In genomic region chr5:121967187-121967586, GRCh38 we compare ENCODE assay signal across 13 cellular contexts. TPM values are rescaled to one million over a fixed set of nuclear protein-coding genes. Genes with fewer than 3 reads are reported as not detected.
DNase-seq lines count a peak whose midpoint lies in the region; ATAC-seq, FAIRE-seq and TF ChIP-seq lines count a peak whose summit lies in the region.
"Had no signal": no experiment of that assay in that cellular context is flagged by ENCODE, and none has a peak within 500 bp of the region (broad histone marks: within the 10 kb centered on the region; RNA-seq: fewer than 3 reads in every experiment).

No MANE protein-coding gene starts in this region.

- no peak overlapping the region for H3K27ac Mint-ChIP-seq in brain
- H3K27ac Mint-ChIP-seq: dendritic cell treated with granulocyte-macrophage colony-stimulating factor and Interleukin-4, amounts not matched to agents 40 ng/mL and 50 ng/mL, for 4 days; memory B cell had no signal

- no peak overlapping the region for H3K4me2 ChIP-seq in HepG2 (ENCODE audit: low read depth, low read length)

- H3K9me3 ChIP-seq in HepG2 (ENCODE audit: low read length), result no peaks in the 10 kb centered on the region

- peaks cover 72% of the 10 kb centered on the region for H3K79me2 ChIP-seq in HepG2 (ENCODE audit: insufficient read depth, low read length)

- no peak overlapping the region for H3K27ac ChIP-seq in HepG2 (ENCODE audit: extremely low read length, insufficient read depth, low read length)

- H3K27me3 Mint-ChIP-seq in brain, result peaks cover 7% of the 10 kb centered on the region
- H3K27me3 Mint-ChIP-seq: dendritic cell treated with granulocyte-macrophage colony-stimulating factor and Interleukin-4, amounts not matched to agents 40 ng/mL and 50 ng/mL, for 4 days; memory B cell had no signal

- no peak for FAIRE-seq in HepG2 (lab: Jason Lieb, UNC)
- FAIRE-seq: GM19239 had no signal

- DNase-seq in AG08396 (ENCODE audit: low spot score) (peak; percentile 7), HT-29 (ENCODE audit: low spot score) (peak; percentile 19), HepG2 (ENCODE audit: low spot score) (no peak), epidermal melanocyte (ENCODE audit: insufficient read length, low spot score) (no peak)
- no peak for DNase-seq in NK-92 treated with Interleukin-12 subunit alpha and Interleukin-12 subunit beta, amount 100 ng/mL, for 24 hours (lab: John Stamatoyannopoulos, UW)
- DNase-seq: NCI-H1417 treated with DMSO at 0.1 percent for 48 hours; stimulated activated CD4-positive, alpha-beta T cell treated with anti-CD3 and anti-CD28 coated beads, Interleukin-12 subunit alpha, Interleukin-12 subunit beta, amount 100 ng/mL, for 4 hours had no signal

- intact Hi-C loops in HepG2 (cut with micrococcal nuclease; ENCODE audit: unreplicated experiment), result loop anchor here (1.0 to 5.0 kb wide), 2 partner anchors 134 to 190 kb away; no protein-coding TSS in a partner anchor

- in situ Hi-C loops in HepG2 (cut with HindIII; ENCODE audit: extremely low pct_ligation_motif_present, low pct_unique_long_range_greater_than_20kb), result loop anchor here (10.0 kb wide), 1 partner anchor 138 kb away; no protein-coding TSS in a partner anchor

- 96% methylated on average over 6 of the region's 6 CpGs for WGBS in HepG2 (ENCODE audit: low lambda C conversion rate)

- H3K4me3 Mint-ChIP-seq in brain, result no peak overlapping the region
- H3K4me3 Mint-ChIP-seq: dendritic cell treated with granulocyte-macrophage colony-stimulating factor and Interleukin-4, amounts not matched to agents 40 ng/mL and 50 ng/mL, for 4 days; memory B cell had no signal

- TF ChIP-seq CTCF in brain (conservative IDR thresholded peaks at IDR 0.05), result peak; percentile 61 to 72
- TF ChIP-seq CTCF in HepG2 (CRISPR knock-in tag; IDR thresholded peaks at IDR 0.05), result peak; percentile 20; the same call in 1 of the 2 replicates

- H3K36me3 Mint-ChIP-seq in brain, result peaks cover 17% of the 10 kb centered on the region

- H3K27me3 ChIP-seq in HepG2 (ENCODE audit: control insufficient read depth in 1 of 2, insufficient read depth in 2 of 2, low read length in 2 of 2), result no peaks in the 10 kb centered on the region; a peak in 1 of 5 replicates

- H3K9ac ChIP-seq in HepG2 (ENCODE audit: insufficient read depth, low read depth, low read length), result no peak overlapping the region

- H3K9me3 Mint-ChIP-seq in brain, result peaks cover 0 to 7% (median 4%) of the 10 kb centered on the region in 5 experiments
- H3K9me3 Mint-ChIP-seq: memory B cell had no signal

- POLR2A ChIA-PET in HepG2 (lab: Yijun Ruan, JAX), result no interaction called here

- no TSS peak for BruUV-seq in HepG2 (replicated peaks; lab: Mats Ljungman, UMichigan)

- peaks cover 11% of the 10 kb centered on the region for H3K4me1 ChIP-seq in HepG2 (ENCODE audit: insufficient read depth, low read length)

- no peak for TF ChIP-seq RAD21 in HepG2 (CRISPR knock-in tag; IDR thresholded peaks at IDR 0.05)

- H3K4me1 Mint-ChIP-seq in brain, result peaks cover 44% of the 10 kb centered on the region

- no peaks in the 10 kb centered on the region for H3K36me3 ChIP-seq in HepG2 (replicated peaks in 1 of 2; ENCODE audit: control insufficient read depth in 1 of 2, insufficient read depth in 2 of 2, low read length in 2 of 2)

- no peak overlapping the region for H2AFZ ChIP-seq in HepG2 (ENCODE audit: low read length)

- TF ChIP-seq EP300 in HepG2 (IDR thresholded peaks at IDR 0.05; ENCODE audit: low read depth in 2 of 2, low read length in 2 of 2) (no peak), HepG2 (CRISPR knock-in tag; IDR thresholded peaks at IDR 0.05; ENCODE audit: borderline replicate concordance) (no peak)

- no peaks in the 10 kb centered on the region for H4K20me1 ChIP-seq in HepG2 (ENCODE audit: insufficient read depth, low read length)

- TF ChIP-seq POLR2A in HepG2 (IDR thresholded peaks at IDR 0.05; ENCODE audit: insufficient read depth in 1 of 2, low read depth in 2 of 2, low read length in 2 of 2), result no peak

- ATAC-seq in HepG2, result no peak
- ATAC-seq in GM18858 (IDR thresholded peaks at IDR 0.05; ENCODE audit: unreplicated experiment), result no peak
- ATAC-seq in GM19452 (IDR thresholded peaks at IDR 0.05; ENCODE audit: unreplicated experiment), result no peak

- no peak overlapping the region for H3K4me3 ChIP-seq in HepG2 (replicated peaks in 1 of 3; ENCODE audit: insufficient read depth in 1 of 3, low read depth in 2 of 3, low read length in 3 of 3)

- CTCF ChIA-PET in HepG2 (lab: Yijun Ruan, JAX; ENCODE audit: low intra/inter-chr PET ratio, low total read pairs), result interaction anchor here (1.8 kb wide), 1 partner anchor 134 kb away, joined by 9 read pairs; no protein-coding TSS in a partner anchor

TF ChIP-seq in HepG2, 621 proteins besides CTCF, POLR2A, EP300 and RAD21:
- TF ChIP-seq STAG1 (CRISPR knock-in tag; IDR thresholded peaks at IDR 0.05) (peak; percentile 60), SNAI1 (CRISPR knock-in tag; IDR thresholded peaks at IDR 0.05; ENCODE audit: borderline replicate concordance) (no peak)

RNA-seq across cellular contexts. Expression of gene SRFBP1, which starts 5.4 kb away (rescaled TPM):
- 4.2 and 5.7 TPM in 2 replicates for total RNA-seq in HT-29 (2014; rRNA removed; shearing (Covaris generic))
- polyA plus RNA-seq in brain (ENCODE audit: insufficient read depth, low read depth, low replicate concordance) (1.3 TPM), HepG2 (2011; rRNA removed) (1.5 and 2.1 TPM in 2 replicates)
- 16.4 and 24.7 TPM in 2 replicates for total RNA-seq in HepG2 (2016; rRNA removed; fragmentation: Illumina TruSeq; extraction: Trizol)
- total RNA-seq in HepG2 (2016; cell fraction: cytosol; rRNA removed; fragmentation: Illumina TruSeq; extraction: Trizol; ENCODE audit: low read depth), result 10.4 and 16.2 TPM in 2 replicates
- 16.0 and 25.1 TPM in 2 replicates for total RNA-seq in HepG2 (2016; cell fraction: insoluble cytoplasmic fraction; rRNA removed; fragmentation: Illumina TruSeq; extraction: Trizol)
- total RNA-seq in HepG2 (2016; cell fraction: membrane; rRNA removed; fragmentation: Illumina TruSeq; extraction: Trizol), result 9.5 and 10.5 TPM in 2 replicates
- total RNA-seq in HepG2 (2016; cell fraction: nucleus; rRNA removed; fragmentation: Illumina TruSeq; extraction: Trizol), result 18.7 and 19.6 TPM in 2 replicates
- 0.90 and 1.4 TPM in 2 replicates for polyA plus RNA-seq in HepG2 (2011; cell fraction: cytosol; rRNA removed)
- polyA plus RNA-seq in HepG2 (2011; cell fraction: nucleus; rRNA removed), result 1.1 TPM in 2 replicates
- polyA plus RNA-seq in HepG2 (2012), result 3.9 and 5.6 TPM in 2 replicates
- polyA plus RNA-seq in HepG2 (2016; cell fraction: cytosol; fragmentation: Illumina TruSeq; extraction: Trizol; ENCODE audit: low read depth), result 0.50 and 0.69 TPM in 2 replicates
- 11.8 and 12.5 TPM in 2 replicates for polyA plus RNA-seq in HepG2 (2016; cell fraction: insoluble cytoplasmic fraction; fragmentation: Illumina TruSeq; extraction: Trizol; ENCODE audit: low read depth)
- polyA plus RNA-seq in HepG2 (2016; cell fraction: membrane; fragmentation: Illumina TruSeq; extraction: Trizol; ENCODE audit: low read depth), result 1.4 and 1.5 TPM in 2 replicates
- polyA plus RNA-seq in HepG2 (2016; cell fraction: nucleus; fragmentation: Illumina TruSeq; extraction: Trizol; ENCODE audit: insufficient read depth, low read depth), result 7.3 and 8.8 TPM in 2 replicates
- 0.60 and 2.6 TPM in 2 replicates for polyA minus RNA-seq in HepG2 (2011; rRNA and poly(A)+ RNA removed; ENCODE audit: low replicate concordance)
- 3.0 and 4.3 TPM in 2 replicates for polyA minus RNA-seq in HepG2 (2011; cell fraction: cytosol; rRNA and poly(A)+ RNA removed)
- polyA minus RNA-seq in HepG2 (2011; cell fraction: nucleus; rRNA and poly(A)+ RNA removed), result 13.8 and 14.2 TPM in 2 replicates

Comparison
In these comparisons a context has a peak if more than half of its experiments do, and no peak if none do; other contexts are left out.
1. DNase-seq: peak in AG08396 (single experiment) and HT-29 (single experiment); none in HepG2 (single experiment), epidermal melanocyte (single experiment) and NK-92 treated with Interleukin-12 subunit alpha and Interleukin-12 subunit beta, amount 100 ng/mL, for 24 hours (single experiment).